Comparison of ENCODE assay signal across 8 cellular contexts in genomic region chr9:37027582-37028424, GRCh38. TPM values are rescaled to one million over a fixed set of nuclear protein-coding genes. Genes with fewer than 3 reads are reported as not detected.
DNase-seq lines count a peak whose midpoint lies in the region; ATAC-seq, FAIRE-seq and TF ChIP-seq lines count a peak whose summit lies in the region.

No MANE protein-coding gene starts in this region.

- 2% methylated on average over 59 of the region's 59 CpGs for WGBS in thymus

- DNase-seq in Daoy (ENCODE audit: low read depth) (peak; percentile 99), RWPE1 (ENCODE audit: low spot score) (peak; percentile 100), frontal cortex (ENCODE audit: low spot score in 2 of 2) (peak; percentile 94), omental fat pad (ENCODE audit: low spot score) (peak; percentile 66)
- peak; percentile 64 for DNase-seq in activated effector memory CD4-positive, alpha-beta T cell treated with Interleukin-2 at 50 U/mL for 16 hours

- H3K36me3 ChIP-seq in KMS-11 (ENCODE audit: insufficient read depth) (no peaks in the 10 kb centered on the region), thymus (ENCODE audit: control insufficient read depth, insufficient read depth) (no peaks in the 10 kb centered on the region)

- ATAC-seq in GM21786 (IDR thresholded peaks at IDR 0.05; ENCODE audit: unreplicated experiment): peak; percentile 70
- peak; percentile 71 for ATAC-seq in omental fat pad (ENCODE audit: low FRiP score)

- POLR2A ChIA-PET in RWPE1 (lab: Yijun Ruan, JAX; ENCODE audit: low non-redundant PET): no interaction called here

- no peak overlapping the region for H3K27ac ChIP-seq in KMS-11
- H3K27ac ChIP-seq in RWPE1: no peak overlapping the region
- H3K27ac ChIP-seq in thymus (ENCODE audit: low read depth): no peak overlapping the region

- TF ChIP-seq CTCF in KMS-11 (conservative IDR thresholded peaks at IDR 0.05; ENCODE audit: low read depth, low read length): no peak
- no peak for TF ChIP-seq CTCF in RWPE1 (conservative IDR thresholded peaks at IDR 0.05; ENCODE audit: low read depth)
- no peak for TF ChIP-seq CTCF in omental fat pad (IDR thresholded peaks at IDR 0.05)

- H3K9ac ChIP-seq in KMS-11: no peak overlapping the region

- H3K4me1 ChIP-seq in KMS-11 (ENCODE audit: low read depth, poor library complexity, severe bottlenecking): no peaks in the 10 kb centered on the region
- peaks cover 18% of the 10 kb centered on the region for H3K4me1 ChIP-seq in thymus (ENCODE audit: control insufficient read depth, insufficient read depth, low read length)

- peaks cover 8% of the 10 kb centered on the region for H3K9me3 ChIP-seq in thymus (ENCODE audit: control insufficient read depth)

- H3K27me3 ChIP-seq in KMS-11 (ENCODE audit: insufficient read depth, low read depth) (peaks cover 52% of the 10 kb centered on the region), thymus (ENCODE audit: control insufficient read depth, insufficient read depth) (peaks cover 90% of the 10 kb centered on the region)

- no peak for FAIRE-seq in frontal cortex (lab: Jason Lieb, UNC)

- H2AFZ ChIP-seq in KMS-11 (ENCODE audit: low read depth): peak overlapping the region; percentile 50; the same call in 1 of the 2 replicates

- H3K4me3 ChIP-seq in KMS-11 (IDR thresholded peaks at IDR 0.05; ENCODE audit: insufficient read depth, low read depth, low read length) (no peak overlapping the region), thymus (ENCODE audit: low read length) (peak overlapping the region; percentile 20)

- CTCF ChIA-PET in RWPE1 (lab: Yijun Ruan, JAX): interaction anchor here (1.0 kb wide), 1 partner anchor 155 kb away, joined by 3 read pairs; no protein-coding TSS in a partner anchor

- no peaks in the 10 kb centered on the region for H3K79me2 ChIP-seq in KMS-11 (ENCODE audit: insufficient read depth, low read depth)

- H4K20me1 ChIP-seq in KMS-11 (ENCODE audit: insufficient read depth): no peaks in the 10 kb centered on the region

- peak overlapping the region; percentile 46; the same call in 1 of the 2 replicates for H3K4me2 ChIP-seq in KMS-11

RNA-seq across cellular contexts. Expression of gene PAX5, which starts 6.3 kb away (rescaled TPM):
- total RNA-seq in Daoy (2014; rRNA removed; shearing (Covaris generic)): under 0.01 and 0.17 TPM in 2 replicates
- total RNA-seq in frontal cortex: not detected
- total RNA-seq in omental fat pad: 1 to 10 TPM in 1 of 4 donors, under 1 TPM in 2, not detected in 1; 0.09 to 1.2 (median 0.24) TPM
- polyA plus RNA-seq in thymus: 1.6 TPM
